In genomic region chr1:54927475-54928240, GRCh38 we compare ENCODE assay signal across 1 cellular context.
TF ChIP-seq lines count a peak whose summit lies in the region.

No MANE protein-coding gene starts in this region.

TF ChIP-seq in GM23338, 12 proteins besides CTCF, POLR2A, EP300 and RAD21 (continued from another document):
- TF ChIP-seq ZNF462 (CRISPR knock-in tag; IDR thresholded peaks at IDR 0.05), result no peak
- no peak for TF ChIP-seq ZNF114 (CRISPR knock-in tag; IDR thresholded peaks at IDR 0.05)
- no peak for TF ChIP-seq EZH2phosphoT487 (IDR thresholded peaks at IDR 0.05; ENCODE audit: unreplicated experiment)
TF ChIP-seq in GM23338: peak in this region for 0.
